1 cellular context compared by ENCODE assay signal in genomic region chr5:73312146-73312871, GRCh38.
A peak's percentile ranks its signal among the peaks of the same experiment; 100 is the strongest.
TF ChIP-seq lines count a peak whose summit lies in the region.

No MANE protein-coding gene starts in this region.

TF ChIP-seq in K562, 482 proteins besides CTCF, POLR2A, EP300 and RAD21 (continued from another document):
- peak; percentile 5 for TF ChIP-seq CTCFL (IDR thresholded peaks at IDR 0.05; ENCODE audit: borderline replicate concordance, insufficient read depth, low read depth, low read length, poor library complexity, severe bottlenecking)
TF ChIP-seq in K562: peak in this region for 9.
